ENCODE assay signal across 21 cellular contexts in the genomic region with DNA sequence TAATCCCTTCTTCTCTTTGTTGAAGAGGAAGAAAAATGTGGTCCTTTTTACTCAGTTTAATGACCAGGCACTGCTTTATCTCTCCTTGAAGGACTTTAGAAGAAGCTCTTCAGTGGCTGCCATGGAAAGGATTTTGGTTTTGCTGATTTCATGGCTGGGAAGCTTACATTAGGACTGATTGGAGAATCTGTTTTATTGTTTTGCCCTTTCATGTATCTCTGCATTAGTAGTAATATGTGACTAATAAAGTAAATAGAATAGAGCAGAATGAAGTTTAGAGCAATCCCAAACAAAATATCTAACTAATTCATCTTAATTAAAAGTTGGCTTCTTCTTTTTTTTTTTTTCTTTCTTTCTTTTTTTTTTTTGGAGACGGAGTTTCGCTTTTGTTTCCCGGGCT.
DNase-seq lines count a peak whose midpoint lies in the region; ATAC-seq, FAIRE-seq and TF ChIP-seq lines count a peak whose summit lies in the region.
"Had no signal": no experiment of that assay in that cellular context is flagged by ENCODE, and none has a peak within 500 bp of the region (broad histone marks: within the 10 kb centered on the region; RNA-seq: fewer than 3 reads in every experiment).

No MANE protein-coding gene starts in this region.

- peak; percentile 23 for FAIRE-seq in A549 (lab: Jason Lieb, UNC)
- FAIRE-seq: G401.6, GM12892, GM19239 had no signal

- DNase-seq in A549 (ENCODE audit: low read depth in 1 of 2, low spot score in 1 of 2) (no peak), OCI-M1 (lab: John Stamatoyannopoulos, UW) (peak; percentile 14), astrocyte of the spinal cord (ENCODE audit: low read depth, low spot score) (peak; percentile 5), epithelial cell of esophagus (ENCODE audit: low read depth) (peak; percentile 3), testis (no peak), cerebellar nuclear complex (lab: John Stamatoyannopoulos, UW) (no peak), GM13976 (ENCODE audit: low spot score) (no peak)
- no peak for DNase-seq in stimulated activated effector memory CD8-positive, alpha-beta T cell treated with anti-CD3 and anti-CD28 coated beads, Interleukin-12 subunit alpha, Interleukin-12 subunit beta, amount 100 ng/mL, for 72 hours (ENCODE audit: low spot score in 2 of 2)
- DNase-seq: 8988T; C1 segment of cervical spinal cord; Caco-2; CD4-positive, CD25-positive, alpha-beta regulatory T cell; CD8-positive, alpha-beta T cell; DMS153; DND-41; GOT3; H7; HCEC 1CT had no signal

- CTCF ChIA-PET in A549 (lab: Yijun Ruan, JAX), result no interaction called here

- intact Hi-C loops in testis (cut with DNase I; ENCODE audit: low total_unique reads), result no loop called here

- no peak overlapping the region for H3K27ac ChIP-seq in A549
- H3K27ac ChIP-seq in testis, result no peak overlapping the region

- no peak for TF ChIP-seq POLR2A in A549 (IDR thresholded peaks at IDR 0.05; ENCODE audit: low read length)
- TF ChIP-seq POLR2A in testis (IDR thresholded peaks at IDR 0.05), result no peak

- no peaks in the 10 kb centered on the region for H3K36me3 ChIP-seq in testis (ENCODE audit: low read depth, missing control alignments)

- no peak overlapping the region for H3K4me3 ChIP-seq in A549
- H3K4me3 ChIP-seq in astrocyte of the spinal cord (ENCODE audit: low read depth, low read length), result no peak overlapping the region
- no peak overlapping the region for H3K4me3 ChIP-seq in epithelial cell of esophagus (ENCODE audit: low read length)
- no peak overlapping the region for H3K4me3 ChIP-seq in testis

- no peaks in the 10 kb centered on the region for H3K4me1 Mint-ChIP-seq in stimulated activated effector memory CD8-positive, alpha-beta T cell treated with anti-CD3 and anti-CD28 coated beads, Interleukin-12 subunit alpha, Interleukin-12 subunit beta, amount 100 ng/mL, for 72 hours
- H3K4me1 Mint-ChIP-seq: CD4-positive, CD25-positive, alpha-beta regulatory T cell had no signal

- no peak for TF ChIP-seq CTCF in A549 (IDR thresholded peaks at IDR 0.05)
- no peak for TF ChIP-seq CTCF in astrocyte of the spinal cord (IDR thresholded peaks at IDR 0.05; ENCODE audit: low read depth, low read length)
- TF ChIP-seq CTCF in epithelial cell of esophagus (IDR thresholded peaks at IDR 0.05; ENCODE audit: insufficient read depth, low read depth, low read length, missing control alignments), result no peak
- no peak for TF ChIP-seq CTCF in testis (IDR thresholded peaks at IDR 0.05)
- no peak for TF ChIP-seq CTCF in GM13976 (IDR thresholded peaks at IDR 0.05; ENCODE audit: borderline replicate concordance, control extremely low read depth, extremely low read depth, insufficient read depth, missing control alignments)

- WGBS in A549 (ENCODE audit: missing lambda C conversion rate), result 73% methylated on average over 3 of the region's 3 CpGs
- WGBS in testis, 2 donors, result 76 to 82% methylated on average over 3 of the region's 3 CpGs

- peaks cover 13% of the 10 kb centered on the region for H3K9me3 Mint-ChIP-seq in stimulated activated effector memory CD8-positive, alpha-beta T cell treated with anti-CD3 and anti-CD28 coated beads, Interleukin-12 subunit alpha, Interleukin-12 subunit beta, amount 100 ng/mL, for 72 hours

- in situ Hi-C loops in astrocyte of the spinal cord (cut with HindIII; ENCODE audit: low sequenced_read_pairs) (no loop called here), GM13976 (cut with MboI; ENCODE audit: low sequenced_read_pairs, unreplicated experiment) (no loop called here)

- no peaks in the 10 kb centered on the region for H3K4me1 ChIP-seq in A549
- H3K4me1 ChIP-seq in testis, result no peaks in the 10 kb centered on the region
- H3K4me1 ChIP-seq: Caco-2 had no signal

- TF ChIP-seq RAD21 in A549 (conservative IDR thresholded peaks at IDR 0.05 in 1 of 2, IDR thresholded peaks at IDR 0.05 in 1 of 2), result no peak

- H3K27ac Mint-ChIP-seq in stimulated activated effector memory CD8-positive, alpha-beta T cell treated with anti-CD3 and anti-CD28 coated beads, Interleukin-12 subunit alpha, Interleukin-12 subunit beta, amount 100 ng/mL, for 72 hours, result no peak overlapping the region
- H3K27ac Mint-ChIP-seq: CD4-positive, CD25-positive, alpha-beta regulatory T cell; CD8-positive, alpha-beta T cell had no signal

- no peak for TF ChIP-seq EP300 in A549 (IDR thresholded peaks at IDR 0.05)

- ATAC-seq in A549, result no peak
- no peak for ATAC-seq in stimulated activated effector memory CD8-positive, alpha-beta T cell treated with anti-CD3 and anti-CD28 coated beads, Interleukin-12 subunit alpha, Interleukin-12 subunit beta, amount 100 ng/mL, for 72 hours
- ATAC-seq: CD8-positive, alpha-beta T cell had no signal

- H3K9me3 ChIP-seq in A549, result peaks cover 3% of the 10 kb centered on the region; the same call in 1 of the 3 replicates
- no peaks in the 10 kb centered on the region for H3K9me3 ChIP-seq in testis
- H3K9me3 ChIP-seq: Caco-2 had no signal

- POLR2A ChIA-PET in A549 (lab: Yijun Ruan, JAX), result no interaction called here

- no peak overlapping the region for H3K4me3 Mint-ChIP-seq in stimulated activated effector memory CD8-positive, alpha-beta T cell treated with anti-CD3 and anti-CD28 coated beads, Interleukin-12 subunit alpha, Interleukin-12 subunit beta, amount 100 ng/mL, for 72 hours
- H3K4me3 Mint-ChIP-seq: CD4-positive, CD25-positive, alpha-beta regulatory T cell; CD8-positive, alpha-beta T cell had no signal

- H3K4me2 ChIP-seq in A549, result no peak overlapping the region

- H3K27me3 ChIP-seq in testis, result no peaks in the 10 kb centered on the region

- no peaks in the 10 kb centered on the region for H3K36me3 Mint-ChIP-seq in stimulated activated effector memory CD8-positive, alpha-beta T cell treated with anti-CD3 and anti-CD28 coated beads, Interleukin-12 subunit alpha, Interleukin-12 subunit beta, amount 100 ng/mL, for 72 hours
- H3K36me3 Mint-ChIP-seq: CD4-positive, CD25-positive, alpha-beta regulatory T cell; CD8-positive, alpha-beta T cell had no signal

TF ChIP-seq in A549, 52 proteins besides CTCF, POLR2A, EP300 and RAD21:
- TF ChIP-seq, protein P1, sequence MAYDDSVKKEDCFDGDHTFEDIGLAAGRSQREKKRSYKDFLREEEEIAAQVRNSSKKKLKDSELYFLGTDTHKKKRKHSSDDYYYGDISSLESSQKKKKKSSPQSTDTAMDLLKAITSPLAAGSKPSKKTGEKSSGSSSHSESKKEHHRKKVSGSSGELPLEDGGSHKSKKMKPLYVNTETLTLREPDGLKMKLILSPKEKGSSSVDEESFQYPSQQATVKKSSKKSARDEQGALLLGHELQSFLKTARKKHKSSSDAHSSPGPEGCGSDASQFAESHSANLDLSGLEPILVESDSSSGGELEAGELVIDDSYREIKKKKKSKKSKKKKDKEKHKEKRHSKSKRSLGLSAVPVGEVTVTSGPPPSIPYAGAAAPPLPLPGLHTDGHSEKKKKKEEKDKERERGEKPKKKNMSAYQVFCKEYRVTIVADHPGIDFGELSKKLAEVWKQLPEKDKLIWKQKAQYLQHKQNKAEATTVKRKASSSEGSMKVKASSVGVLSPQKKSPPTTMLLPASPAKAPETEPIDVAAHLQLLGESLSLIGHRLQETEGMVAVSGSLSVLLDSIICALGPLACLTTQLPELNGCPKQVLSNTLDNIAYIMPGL (CRISPR knock-in tag; IDR thresholded peaks at IDR 0.05; ENCODE audit: borderline replicate concordance), result no peak
- no peak for TF ChIP-seq CBX8 (IDR thresholded peaks at IDR 0.05)
- TF ChIP-seq HOXB5 (CRISPR knock-in tag; IDR thresholded peaks at IDR 0.05), result no peak
- no peak for TF ChIP-seq CBX2 (IDR thresholded peaks at IDR 0.05; ENCODE audit: borderline replicate concordance, low read depth)
- TF ChIP-seq, protein P2, sequence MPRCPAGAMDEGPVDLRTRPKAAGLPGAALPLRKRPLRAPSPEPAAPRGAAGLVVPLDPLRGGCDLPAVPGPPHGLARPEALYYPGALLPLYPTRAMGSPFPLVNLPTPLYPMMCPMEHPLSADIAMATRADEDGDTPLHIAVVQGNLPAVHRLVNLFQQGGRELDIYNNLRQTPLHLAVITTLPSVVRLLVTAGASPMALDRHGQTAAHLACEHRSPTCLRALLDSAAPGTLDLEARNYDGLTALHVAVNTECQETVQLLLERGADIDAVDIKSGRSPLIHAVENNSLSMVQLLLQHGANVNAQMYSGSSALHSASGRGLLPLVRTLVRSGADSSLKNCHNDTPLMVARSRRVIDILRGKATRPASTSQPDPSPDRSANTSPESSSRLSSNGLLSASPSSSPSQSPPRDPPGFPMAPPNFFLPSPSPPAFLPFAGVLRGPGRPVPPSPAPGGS (IDR thresholded peaks at IDR 0.05), result no peak
- TF ChIP-seq PHF8 (IDR thresholded peaks at IDR 0.05; ENCODE audit: borderline replicate concordance, low read depth), result no peak
- TF ChIP-seq SMC3 (IDR thresholded peaks at IDR 0.05), result no peak
- no peak for TF ChIP-seq EHF (CRISPR knock-in tag; IDR thresholded peaks at IDR 0.05)
- no peak for TF ChIP-seq MYC (IDR thresholded peaks at IDR 0.05; ENCODE audit: borderline replicate concordance, low read length)
- no peak for TF ChIP-seq CHD4 (IDR thresholded peaks at IDR 0.05; ENCODE audit: borderline replicate concordance)
- no peak for TF ChIP-seq ZFP36 (IDR thresholded peaks at IDR 0.05; ENCODE audit: borderline replicate concordance, partially characterized antibody)
- TF ChIP-seq RARB (CRISPR knock-in tag; IDR thresholded peaks at IDR 0.05), result no peak
- TF ChIP-seq ZNF302 (CRISPR knock-in tag; IDR thresholded peaks at IDR 0.05), result no peak
- no peak for TF ChIP-seq NR3C1 (IDR thresholded peaks at IDR 0.05)
- TF ChIP-seq TFCP2L1 (CRISPR knock-in tag; IDR thresholded peaks at IDR 0.05), result no peak
- TF ChIP-seq HOXB13 (CRISPR knock-in tag; IDR thresholded peaks at IDR 0.05; ENCODE audit: low read depth), result no peak
- no peak for TF ChIP-seq GATA3 (IDR thresholded peaks at IDR 0.05; ENCODE audit: borderline replicate concordance)
- no peak for TF ChIP-seq RFX5 (IDR thresholded peaks at IDR 0.05)

Comparison
In these comparisons a context has a peak if more than half of its experiments do, and no peak if none do; other contexts are left out.
1. DNase-seq: peak in OCI-M1 (single experiment), astrocyte of the spinal cord (single experiment) and epithelial cell of esophagus (single experiment); none in A549 (0 of 2), testis (single experiment), cerebellar nuclear complex (0 of 2), stimulated activated effector memory CD8-positive, alpha-beta T cell treated with anti-CD3 and anti-CD28 coated beads, Interleukin-12 subunit alpha, Interleukin-12 subunit beta, amount 100 ng/mL, for 72 hours (0 of 2) and GM13976 (single experiment).